ENCODE assay signal across 22 cellular contexts in the genomic region with DNA sequence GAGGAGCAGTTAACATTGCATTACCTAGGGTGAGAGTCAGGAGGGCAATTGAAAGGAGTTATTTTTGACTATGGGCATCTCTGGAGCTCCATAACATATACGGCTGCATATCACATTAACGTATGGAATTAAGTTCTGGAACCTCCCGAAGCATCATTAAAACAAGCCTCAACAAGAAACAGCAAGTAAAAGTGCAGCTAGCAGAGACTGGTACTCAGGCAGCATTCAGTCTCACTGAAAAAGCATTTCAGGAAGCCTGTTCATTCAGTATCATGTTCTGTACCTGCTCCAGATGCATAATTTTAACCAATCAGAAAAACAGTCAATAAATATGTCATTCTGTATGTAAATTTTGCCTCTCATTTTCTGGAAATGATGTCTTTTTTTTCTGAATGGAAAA.
A peak's percentile ranks its signal among the peaks of the same experiment; 100 is the strongest.
DNase-seq lines count a peak whose midpoint lies in the region; ATAC-seq, FAIRE-seq and TF ChIP-seq lines count a peak whose summit lies in the region.
"Had no signal": no experiment of that assay in that cellular context is flagged by ENCODE, and none has a peak within 500 bp of the region (broad histone marks: within the 10 kb centered on the region; RNA-seq: fewer than 3 reads in every experiment).

No MANE protein-coding gene starts in this region.

- peak overlapping the region; percentile 21 for H2AFZ ChIP-seq in mammary epithelial cell (ENCODE audit: low read depth, low read length)
- H2AFZ ChIP-seq: GM23248 had no signal

- H3K4me3 ChIP-seq in mammary epithelial cell (replicated peaks in 1 of 3; ENCODE audit: insufficient read depth in 1 of 3, low read depth in 2 of 3, low read length in 3 of 3) (no peak overlapping the region), breast epithelium (no peak overlapping the region), bronchial epithelial cell (ENCODE audit: low read depth, low read length) (no peak overlapping the region)
- H3K4me3 ChIP-seq: A549, GM23248 had no signal

- CTCF ChIA-PET in mammary epithelial cell (lab: Charles Lee; ENCODE audit: low non-redundant PET), result no interaction called here

- TF ChIP-seq POLR2A in breast epithelium (IDR thresholded peaks at IDR 0.05), result no peak

- H3K36me3 ChIP-seq in mammary epithelial cell (ENCODE audit: insufficient read depth, low read length) (no peaks in the 10 kb centered on the region), breast epithelium (no peaks in the 10 kb centered on the region), bronchial epithelial cell (ENCODE audit: control insufficient read depth, insufficient read depth, low read length) (no peaks in the 10 kb centered on the region)

- peak; percentile 20 for DNase-seq in mammary epithelial cell
- DNase-seq in breast epithelium (ENCODE audit: low spot score in 2 of 2), result no peak
- DNase-seq in bronchial epithelial cell (ENCODE audit: low read depth), result peak; percentile 70
- peak; percentile 55 to 81 for DNase-seq in foreskin keratinocyte
- DNase-seq in medulla oblongata (ENCODE audit: extremely low spot score), result no peak
- DNase-seq in RPMI8226, result no peak
- DNase-seq in NK-92 treated with Interleukin-12 subunit alpha and Interleukin-12 subunit beta, amount 100 ng/mL, for 24 hours (lab: John Stamatoyannopoulos, UW), result no peak
- DNase-seq: 8988T; C1 segment of cervical spinal cord; Calu3; CD4-positive, alpha-beta memory T cell; COR-L47; DMS53; DMS79 treated with DMSO at 0.1 percent for 48 hours; GF-D8; GM23248; H7; HCEC 1CT had no signal

- in situ Hi-C loops in mammary epithelial cell (cut with MboI; ENCODE audit: low sequenced_read_pairs in 2 of 2), result no loop called here

- WGBS in mammary epithelial cell (ENCODE audit: low coverage, missing lambda C conversion rate), result 0% methylated on average over 3 of the region's 3 CpGs

- no peak overlapping the region for H3K9ac ChIP-seq in mammary epithelial cell (ENCODE audit: insufficient read depth, low read length)
- H3K9ac ChIP-seq: GM23248 had no signal

- no peaks in the 10 kb centered on the region for H4K20me1 ChIP-seq in mammary epithelial cell (ENCODE audit: insufficient read depth, low read length)

- H3K79me2 ChIP-seq in mammary epithelial cell (ENCODE audit: insufficient read depth, low read length), result no peaks in the 10 kb centered on the region

- H3K4me1 ChIP-seq in mammary epithelial cell (ENCODE audit: insufficient read depth, low read length) (no peaks in the 10 kb centered on the region), breast epithelium (no peaks in the 10 kb centered on the region), foreskin keratinocyte (peaks cover 3% of the 10 kb centered on the region)
- H3K4me1 ChIP-seq: A549 had no signal

- peak overlapping the region; percentile 35 for H3K4me2 ChIP-seq in mammary epithelial cell (ENCODE audit: insufficient read depth, low read depth, low read length)
- H3K4me2 ChIP-seq: A549 had no signal

- no peak for FAIRE-seq in bronchial epithelial cell (lab: Jason Lieb, UNC)
- FAIRE-seq: A549, GM12892, GM19239, H1 had no signal

- dilution Hi-C loops in mammary epithelial cell (cut with HindIII; ENCODE audit: low sequenced_read_pairs), result no loop called here

- ATAC-seq in foreskin keratinocyte, result peak; percentile 56
- ATAC-seq: A549 had no signal

- no peaks in the 10 kb centered on the region for H3K27me3 ChIP-seq in mammary epithelial cell (ENCODE audit: insufficient read depth, low read length)
- H3K27me3 ChIP-seq in breast epithelium, result no peaks in the 10 kb centered on the region
- no peaks in the 10 kb centered on the region for H3K27me3 ChIP-seq in bronchial epithelial cell (ENCODE audit: control insufficient read depth, insufficient read depth, low read length)
- no peaks in the 10 kb centered on the region for H3K27me3 ChIP-seq in foreskin keratinocyte

- no peak for TF ChIP-seq CTCF in mammary epithelial cell (conservative IDR thresholded peaks at IDR 0.05 in 1 of 2, IDR thresholded peaks at IDR 0.05 in 1 of 2; ENCODE audit: extremely low read depth in 1 of 2, insufficient read depth in 1 of 2, low read depth in 1 of 2, low read length in 2 of 2)
- TF ChIP-seq CTCF in breast epithelium (IDR thresholded peaks at IDR 0.05), result no peak
- no peak for TF ChIP-seq CTCF in bronchial epithelial cell (IDR thresholded peaks at IDR 0.05; ENCODE audit: insufficient read depth, low read length, severe bottlenecking)
- no peak for TF ChIP-seq CTCF in foreskin keratinocyte (conservative IDR thresholded peaks at IDR 0.05)

- no TSS peak for BruUV-seq in mammary epithelial cell (replicated peaks; lab: Mats Ljungman, UMichigan)

- intact Hi-C loops in mammary epithelial cell (cut with micrococcal nuclease), result no loop called here
- intact Hi-C loops in breast epithelium (cut with DNase I; ENCODE audit: low total_unique reads), result no loop called here

- H3K27ac ChIP-seq in mammary epithelial cell (ENCODE audit: insufficient read depth, low read depth, low read length), result no peak overlapping the region
- no peak overlapping the region for H3K27ac ChIP-seq in breast epithelium
- no peak overlapping the region for H3K27ac ChIP-seq in foreskin keratinocyte
- H3K27ac ChIP-seq: A549, GM23248 had no signal

- H3K9me3 ChIP-seq in mammary epithelial cell (replicated peaks; ENCODE audit: insufficient read depth, low read length) (no peaks in the 10 kb centered on the region), breast epithelium (no peaks in the 10 kb centered on the region)
- H3K9me3 ChIP-seq: A549 had no signal

Comparison
In these comparisons a context has a peak if more than half of its experiments do, and no peak if none do; other contexts are left out.
1. DNase-seq: peak in mammary epithelial cell (single experiment), bronchial epithelial cell (single experiment) and foreskin keratinocyte (2 of 2); none in breast epithelium (0 of 2), medulla oblongata (single experiment), RPMI8226 (single experiment) and NK-92 treated with Interleukin-12 subunit alpha and Interleukin-12 subunit beta, amount 100 ng/mL, for 24 hours (single experiment).